ENCODE assay signal across 8 cellular contexts in the genomic region with DNA sequence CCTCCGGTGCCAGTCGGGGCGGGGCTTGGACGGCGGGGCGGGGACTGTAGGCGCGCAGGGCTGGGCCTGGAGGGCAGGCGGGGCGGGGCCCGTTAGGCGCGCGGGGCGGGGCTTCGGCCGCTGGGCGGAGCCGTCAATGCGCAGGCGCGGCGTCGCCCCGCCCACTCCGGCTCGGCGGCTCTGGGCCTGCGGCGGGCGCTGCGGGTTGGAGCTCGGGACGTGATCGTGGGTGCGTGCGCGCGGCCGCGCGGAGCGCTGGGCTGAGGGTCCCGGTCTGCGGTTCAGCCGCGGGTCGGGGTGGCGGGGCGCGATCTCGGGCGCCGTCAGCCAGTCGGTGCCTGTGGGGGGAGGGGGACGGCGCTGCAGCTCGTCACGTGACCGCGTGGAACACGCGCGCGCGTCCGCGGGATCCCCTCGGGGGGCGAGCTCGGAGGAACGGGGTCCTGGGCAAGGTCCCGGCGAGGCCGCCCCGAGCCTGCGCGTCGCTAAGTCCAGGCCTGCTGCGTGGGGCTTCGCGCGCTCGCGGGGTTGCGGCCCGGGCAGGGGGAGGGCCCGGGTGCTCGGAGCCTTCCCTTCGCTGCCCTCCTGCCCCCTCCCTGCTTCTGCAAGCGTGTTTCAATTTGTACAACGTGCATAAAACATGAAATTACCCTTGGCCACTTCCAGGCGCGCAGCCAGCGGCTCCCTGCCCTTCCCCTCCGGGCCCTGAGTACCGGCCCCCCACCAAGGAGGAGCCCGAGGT. TPM values are rescaled to one million over a fixed set of nuclear protein-coding genes. Genes with fewer than 3 reads are reported as not detected.
DNase-seq lines count a peak whose midpoint lies in the region; ATAC-seq and TF ChIP-seq lines count a peak whose summit lies in the region.

A gene (plus strand): TSS at position 164 of the 742 bp plus-strand sequence. CDS start 595 bp downstream, outside the sequence.

- TF ChIP-seq CTCF in right lobe of liver (IDR thresholded peaks at IDR 0.05): no peak

- no peaks in the 10 kb centered on the region for H3K36me3 ChIP-seq in right lobe of liver

- H3K27me3 ChIP-seq in right lobe of liver: no peaks in the 10 kb centered on the region

- peaks cover 0 to 23% (median 8%) of the 10 kb centered on the region in 4 donors for H3K4me1 ChIP-seq in right lobe of liver

- H3K27ac ChIP-seq in right lobe of liver: peak within 1 kb of the TSS; percentile 87 to 89 (median 87)

- peak; percentile 79 for TF ChIP-seq POLR2A in right lobe of liver (IDR thresholded peaks at IDR 0.05)

- WGBS in right lobe of liver (ENCODE audit: insufficient coverage, low coverage, low lambda C conversion rate, missing lambda C conversion rate): 0% methylated on average over 10 of the region's 98 CpGs

- H3K4me3 ChIP-seq in right lobe of liver: peak within 1 kb of the TSS; percentile 90 to 95 (median 94)

- no peaks in the 10 kb centered on the region for H3K9me3 ChIP-seq in right lobe of liver

- ATAC-seq in GM19372 (IDR thresholded peaks at IDR 0.05; ENCODE audit: low read depth, unreplicated experiment) (peak; percentile 84), HG03558 (IDR thresholded peaks at IDR 0.05; ENCODE audit: extremely low read depth, unreplicated experiment) (peak; percentile 44), right lobe of liver (peak; percentile 89 to 93 (median 90))

- DNase-seq in C1 segment of cervical spinal cord (lab: John Stamatoyannopoulos, UW): peak; percentile 55 to 94 (median 86)
- DNase-seq in NCI-H774 (lab: John Stamatoyannopoulos, UW): peak; percentile 83
- peak; percentile 97 for DNase-seq in activated CD4-positive, alpha-beta T cell treated with anti-CD3 and anti-CD28 coated beads, Interleukin-2, amount 50 U/mL, for 48 hours
- DNase-seq in dermis microvascular lymphatic vessel endothelial cell (ENCODE audit: low read depth in 2 of 2): peak; percentile 47 to 85
- peak; percentile 97 for DNase-seq in right lobe of liver
- DNase-seq in stimulated activated CD4-positive, alpha-beta T cell treated with anti-CD3 and anti-CD28 coated beads, Interleukin-4, amount 100 ng/mL, for 24 hours: peak; percentile 94

- intact Hi-C loops in right lobe of liver (cut with DNase I): no loop called here

RNA-seq across cellular contexts. Expression of the gene that starts here (rescaled TPM):
- total RNA-seq in dermis microvascular lymphatic vessel endothelial cell: 10.9 and 15.0 TPM in 2 replicates
- total RNA-seq in right lobe of liver: 10 to 100 TPM; 18.9 to 38.6 (median 25.9) TPM

Comparison
In these comparisons a context has a peak if more than half of its experiments do, and no peak if none do; other contexts are left out.
1. Peak in every context shown above with its lines: DNase-seq, ATAC-seq, H3K4me3 ChIP-seq and H3K27ac ChIP-seq.